13 cellular contexts compared by ENCODE assay signal in the genomic region with DNA sequence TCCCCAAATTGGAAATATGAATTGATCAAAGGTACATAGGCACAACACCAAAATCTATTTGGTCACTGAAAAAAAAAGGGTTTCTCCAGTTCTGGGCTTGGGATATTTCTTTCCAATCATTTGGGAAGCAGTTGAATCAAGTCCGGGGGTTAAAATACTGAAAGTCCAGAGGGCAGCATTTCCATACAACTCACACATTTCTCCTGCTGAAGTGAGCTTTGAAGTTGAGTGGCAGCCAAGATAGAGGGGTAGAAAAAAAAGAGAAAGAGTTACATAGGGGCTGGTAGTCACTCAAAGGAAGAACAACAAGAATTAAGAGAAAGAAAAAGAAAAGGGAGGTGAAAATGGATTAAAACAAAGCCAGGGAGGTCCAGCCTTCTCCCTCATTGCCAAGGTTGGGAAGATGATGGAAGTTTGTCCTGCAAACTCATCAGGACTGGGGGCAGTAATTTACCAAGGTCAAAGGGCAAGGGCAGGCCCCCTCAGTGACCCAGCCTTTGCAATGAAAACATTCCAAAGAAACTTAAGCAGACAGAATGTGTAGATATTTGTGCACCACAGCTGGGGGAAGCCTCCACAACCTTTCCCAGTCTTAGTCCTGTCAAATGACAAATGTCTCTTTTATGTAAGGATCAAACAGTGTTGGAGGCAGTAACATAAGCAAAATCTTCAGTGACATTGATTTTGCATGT.
DNase-seq lines count a peak whose midpoint lies in the region; ATAC-seq and TF ChIP-seq lines count a peak whose summit lies in the region.
"Had no signal": no experiment of that assay in that cellular context is flagged by ENCODE, and none has a peak within 500 bp of the region (broad histone marks: within the 10 kb centered on the region; RNA-seq: fewer than 3 reads in every experiment).

No MANE protein-coding gene starts in this region.

- H3K4me1 ChIP-seq in right lobe of liver: peaks cover 0 to 19% (median 8%) of the 10 kb centered on the region in 4 donors

- H3K27ac ChIP-seq in right lobe of liver: peak overlapping the region; percentile 29 to 41 (median 29)

- peak in 3 of 4 donors; percentile 25 to 50 (median 26) for ATAC-seq in right lobe of liver
- ATAC-seq in stimulated activated naive B cell treated with anti-CD40 and anti-IgM and Interleukin-4, amounts not matched to agents 10 μg/mL and 1 μg/mL and 100 μg/mL, for 72 hours (replicated peaks): no peak
- ATAC-seq: naive thymus-derived CD8-positive, alpha-beta T cell had no signal

- peak overlapping the region; percentile 22 for H3K27ac Mint-ChIP-seq in activated T-cell treated with anti-CD3 and anti-CD28 coated beads, Interleukin-2, amount 50 U/mL, for 24 hours
- H3K27ac Mint-ChIP-seq in stimulated activated naive B cell treated with anti-CD40 and anti-IgM and Interleukin-4, amounts not matched to agents 10 μg/mL and 1 μg/mL and 100 μg/mL, for 72 hours: peak overlapping the region; percentile 72

- no peak for DNase-seq in activated T-cell treated with anti-CD3 and anti-CD28 coated beads, Interleukin-2, amount 50 U/mL, for 24 hours
- no peak for DNase-seq in activated T-cell treated with anti-CD3 and anti-CD28 coated beads, Interleukin-2, amount 50 U/mL, for 1 hour
- peak; percentile 43 for DNase-seq in RPMI8226
- DNase-seq in right lobe of liver: no peak
- DNase-seq in stimulated activated naive B cell treated with anti-CD40 and anti-IgM and Interleukin-4, amounts not matched to agents 10 μg/mL and 1 μg/mL and 100 μg/mL, for 72 hours: no peak
- no peak for DNase-seq in NCI-H446 (lab: John Stamatoyannopoulos, UW)
- DNase-seq in UCSD-AML1 (lab: John Stamatoyannopoulos, UW; ENCODE audit: unreplicated experiment): no peak
- DNase-seq in NCI-H2081 treated with DMSO at 0.1 percent for 48 hours (lab: John Stamatoyannopoulos, UW): no peak
- DNase-seq: activated effector memory CD4-positive, alpha-beta T cell treated with anti-CD3 and anti-CD28 coated beads, Interleukin-2, amount 50 U/mL, for 16 hours; effector CD4-positive, alpha-beta T cell; foreskin melanocyte; naive thymus-derived CD8-positive, alpha-beta T cell had no signal

- peaks cover 8% of the 10 kb centered on the region for H3K9me3 Mint-ChIP-seq in activated T-cell treated with anti-CD3 and anti-CD28 coated beads, Interleukin-2, amount 50 U/mL, for 24 hours
- peaks cover 6 to 7% of the 10 kb centered on the region in 2 donors for H3K9me3 Mint-ChIP-seq in stimulated activated naive B cell treated with anti-CD40 and anti-IgM and Interleukin-4, amounts not matched to agents 10 μg/mL and 1 μg/mL and 100 μg/mL, for 72 hours

- H3K36me3 Mint-ChIP-seq in activated T-cell treated with anti-CD3 and anti-CD28 coated beads, Interleukin-2, amount 50 U/mL, for 24 hours (ENCODE audit: low read depth): peaks cover 3% of the 10 kb centered on the region
- H3K36me3 Mint-ChIP-seq in stimulated activated naive B cell treated with anti-CD40 and anti-IgM and Interleukin-4, amounts not matched to agents 10 μg/mL and 1 μg/mL and 100 μg/mL, for 72 hours: peaks cover 3 to 12% of the 10 kb centered on the region in 2 donors
- H3K36me3 Mint-ChIP-seq: naive thymus-derived CD8-positive, alpha-beta T cell had no signal

- WGBS in right lobe of liver (ENCODE audit: insufficient coverage, low coverage, low lambda C conversion rate, missing lambda C conversion rate): 40% methylated on average over 1 of the region's 1 CpG

- H3K27me3 ChIP-seq in right lobe of liver: no peaks in the 10 kb centered on the region

- no peaks in the 10 kb centered on the region for H3K27me3 Mint-ChIP-seq in activated T-cell treated with anti-CD3 and anti-CD28 coated beads, Interleukin-2, amount 50 U/mL, for 24 hours
- H3K27me3 Mint-ChIP-seq in stimulated activated naive B cell treated with anti-CD40 and anti-IgM and Interleukin-4, amounts not matched to agents 10 μg/mL and 1 μg/mL and 100 μg/mL, for 72 hours: no peaks in the 10 kb centered on the region
- H3K27me3 Mint-ChIP-seq: naive thymus-derived CD8-positive, alpha-beta T cell had no signal

- intact Hi-C loops in right lobe of liver (cut with DNase I): no loop called here

- H3K4me3 Mint-ChIP-seq in activated T-cell treated with anti-CD3 and anti-CD28 coated beads, Interleukin-2, amount 50 U/mL, for 24 hours: no peak overlapping the region
- peak overlapping the region; percentile 1 to 11 for H3K4me3 Mint-ChIP-seq in stimulated activated naive B cell treated with anti-CD40 and anti-IgM and Interleukin-4, amounts not matched to agents 10 μg/mL and 1 μg/mL and 100 μg/mL, for 72 hours
- H3K4me3 Mint-ChIP-seq: naive thymus-derived CD8-positive, alpha-beta T cell had no signal

- no peak for TF ChIP-seq CTCF in right lobe of liver (IDR thresholded peaks at IDR 0.05)

- TF ChIP-seq POLR2A in right lobe of liver (IDR thresholded peaks at IDR 0.05): no peak

- no peaks in the 10 kb centered on the region for H3K36me3 ChIP-seq in right lobe of liver

- H3K4me1 Mint-ChIP-seq in activated T-cell treated with anti-CD3 and anti-CD28 coated beads, Interleukin-2, amount 50 U/mL, for 24 hours (ENCODE audit: low read depth): peaks cover 70% of the 10 kb centered on the region
- peaks cover 44 to 75% of the 10 kb centered on the region in 2 donors for H3K4me1 Mint-ChIP-seq in stimulated activated naive B cell treated with anti-CD40 and anti-IgM and Interleukin-4, amounts not matched to agents 10 μg/mL and 1 μg/mL and 100 μg/mL, for 72 hours

- no peaks in the 10 kb centered on the region for H3K9me3 ChIP-seq in right lobe of liver

- H3K4me3 ChIP-seq in right lobe of liver: no peak overlapping the region
- H3K4me3 ChIP-seq: skin epidermis had no signal

Comparison
In these comparisons a context has a peak if more than half of its experiments do, and no peak if none do; other contexts are left out.
1. ATAC-seq: peak in right lobe of liver (3 of 4); none in stimulated activated naive B cell treated with anti-CD40 and anti-IgM and Interleukin-4, amounts not matched to agents 10 μg/mL and 1 μg/mL and 100 μg/mL, for 72 hours (0 of 2).